ENCODE assay signal across 21 cellular contexts in genomic region chr22:48503035-48503625, GRCh38.
"Had no signal": no experiment of that assay in that cellular context is flagged by ENCODE, and none has a peak within 500 bp of the region (broad histone marks: within the 10 kb centered on the region; RNA-seq: fewer than 3 reads in every experiment).

No MANE protein-coding gene starts in this region.

- DNase-seq: effector memory CD8-positive, alpha-beta T cell; foreskin fibroblast; gastrocnemius medialis; hippocampal formation; kidney glomerular epithelial cell; left colon; left ventricle myocardium superior; naive B cell; sigmoid colon; stimulated activated CD4-positive, alpha-beta T cell treated with anti-CD3 and anti-CD28 coated beads, Interleukin-15, amount 100 ng/mL, for 24 hours; stimulated activated CD4-positive, alpha-beta T cell treated with anti-CD3 and anti-CD28 coated beads, Interleukin-2, amount 100 ng/mL, for 48 hours; stimulated activated naive B cell treated with anti-CD40 and anti-IgM and Interleukin-4, amounts not matched to agents 10 μg/mL and 1 μg/mL and 100 μg/mL, for 72 hours; upper lobe of left lung had no signal

- H3K27me3 ChIP-seq: tibial nerve, upper lobe of left lung had no signal

- ATAC-seq: effector memory CD8-positive, alpha-beta T cell; gastrocnemius medialis; heart left ventricle; left colon; left ventricle myocardium superior; mucosa of descending colon; natural killer cell treated with Interleukin-12 subunit alpha and Interleukin-12 subunit beta and Interleukin-15 and Interleukin-18, amount 100 ng/mL, for 72 hours; stimulated activated naive B cell treated with anti-CD40 and anti-IgM and Interleukin-4, amounts not matched to agents 10 μg/mL and 1 μg/mL and 100 μg/mL, for 72 hours had no signal

- H3K9me3 ChIP-seq: gastrocnemius medialis, heart left ventricle, mucosa of descending colon, sigmoid colon, thoracic aorta, tibial nerve, upper lobe of left lung had no signal

- H3K9ac ChIP-seq: parathyroid adenoma had no signal

- H3K4me1 ChIP-seq: gastrocnemius medialis, heart left ventricle, parathyroid adenoma, sigmoid colon, tibial nerve, upper lobe of left lung had no signal

- H2AFZ ChIP-seq: parathyroid adenoma had no signal

- H3K36me3 ChIP-seq: gastrocnemius medialis, heart left ventricle, sigmoid colon, thoracic aorta, tibial nerve, upper lobe of left lung had no signal

- H3K79me2 ChIP-seq: parathyroid adenoma had no signal

- H3K27ac ChIP-seq: coronary artery, gastrocnemius medialis, heart left ventricle, parathyroid adenoma, sigmoid colon, thoracic aorta, tibial nerve, upper lobe of left lung had no signal

- H3K4me3 ChIP-seq: coronary artery, gastrocnemius medialis, heart left ventricle, lung, mucosa of descending colon, sigmoid colon, thoracic aorta, tibial nerve, upper lobe of left lung had no signal
